ENCODE assay signal across 8 cellular contexts in the genomic region with DNA sequence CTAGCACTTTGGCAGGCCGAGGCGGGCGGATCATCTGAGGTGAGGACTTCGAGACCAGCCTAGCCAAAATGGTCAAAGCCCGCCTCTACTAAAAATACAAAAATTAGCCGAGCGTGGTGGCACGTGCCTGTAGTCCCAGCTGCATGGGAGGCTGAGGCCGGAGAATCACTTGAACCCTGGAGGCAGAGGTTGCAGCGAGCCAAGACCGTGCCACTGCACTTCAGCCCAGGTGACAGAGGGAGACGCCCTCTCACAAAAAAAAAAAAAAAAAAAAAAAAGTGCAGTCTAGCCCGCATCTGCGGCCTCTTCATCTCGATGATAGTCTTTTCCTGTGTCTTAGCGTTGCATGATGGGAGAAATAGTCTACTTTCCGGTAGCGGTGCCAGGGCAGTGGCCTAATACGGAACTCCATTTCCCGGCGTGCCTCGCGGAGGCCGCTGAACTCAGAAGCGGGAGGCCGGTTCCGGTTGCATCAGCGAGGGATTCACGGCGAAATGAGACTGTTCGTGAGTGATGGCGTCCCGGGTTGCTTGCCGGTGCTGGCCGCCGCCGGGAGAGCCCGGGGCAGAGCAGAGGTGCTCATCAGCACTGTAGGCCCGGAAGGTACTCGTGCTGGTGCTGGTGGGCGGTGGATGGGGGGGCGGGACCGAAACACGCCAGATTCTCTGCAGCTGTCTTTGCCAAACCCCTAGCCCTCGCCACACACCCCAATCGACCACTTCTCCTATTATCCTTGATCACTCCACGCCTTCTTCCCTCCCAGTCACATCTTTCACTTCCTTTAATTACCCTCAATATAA. TPM values are rescaled to one million over a fixed set of nuclear protein-coding genes. Genes with fewer than 3 reads are reported as not detected.
DNase-seq lines count a peak whose midpoint lies in the region; ATAC-seq and TF ChIP-seq lines count a peak whose summit lies in the region.

Gene MARS1 (plus strand): TSS at position 472 of the 800 bp plus-strand sequence. CDS start 23 bp downstream, at position 495.

- H3K36me3 Mint-ChIP-seq in GM23338 (ENCODE audit: low read depth) (peaks cover 51% of the 10 kb centered on the region), naive B cell (peaks cover 7 to 15% of the 10 kb centered on the region in 2 donors)
- H3K36me3 Mint-ChIP-seq in activated T-helper 1 cell treated with anti-CD3 and anti-CD28 coated beads, Interleukin-12 subunit alpha, Interleukin-12 subunit beta, Interleukin-2, Interleukin-4 antibody, amounts not matched to agents 30 ng/mL and 10 ng/mL and 1 ng/mL, durations not matched to agents 14 hours and 24 hours and 36 hours (ENCODE audit: low read depth) = peaks cover 36% of the 10 kb centered on the region
- H3K36me3 Mint-ChIP-seq in stimulated activated memory B cell treated with anti-CD40 and anti-IgM and Interleukin-4, amounts not matched to agents 10 μg/mL and 1 μg/mL and 100 μg/mL, for 72 hours = peaks cover 41% of the 10 kb centered on the region

- H3K27ac Mint-ChIP-seq in GM23338 (peak within 1 kb of the TSS; percentile 99), naive B cell (peak within 1 kb of the TSS; percentile 54 to 98 (median 94))
- peak within 1 kb of the TSS; percentile 96 for H3K27ac Mint-ChIP-seq in activated T-helper 1 cell treated with anti-CD3 and anti-CD28 coated beads, Interleukin-12 subunit alpha, Interleukin-12 subunit beta, Interleukin-2, Interleukin-4 antibody, amounts not matched to agents 30 ng/mL and 10 ng/mL and 1 ng/mL, durations not matched to agents 14 hours and 24 hours and 36 hours
- peak within 1 kb of the TSS; percentile 91 for H3K27ac Mint-ChIP-seq in stimulated activated memory B cell treated with anti-CD40 and anti-IgM and Interleukin-4, amounts not matched to agents 10 μg/mL and 1 μg/mL and 100 μg/mL, for 72 hours

- DNase-seq in EL = peak; percentile 96
- DNase-seq in GM23338 (ENCODE audit: low spot score) = peak; percentile 99
- peak; percentile 96 for DNase-seq in LHCN-M2 (ENCODE audit: low read depth)
- DNase-seq in RPMI7951 (ENCODE audit: low read depth) = peak; percentile 95
- DNase-seq in activated T-helper 1 cell treated with anti-CD3 and anti-CD28 coated beads, Interleukin-12 subunit alpha, Interleukin-12 subunit beta, Interleukin-2, Interleukin-4 antibody, amounts not matched to agents 30 ng/mL and 10 ng/mL and 1 ng/mL, durations not matched to agents 14 hours and 24 hours and 36 hours (ENCODE audit: low spot score) = peak; percentile 91
- peak; percentile 95 for DNase-seq in fibroblast of gingiva (ENCODE audit: low read depth)
- DNase-seq in naive B cell = peak; percentile 90

- intact Hi-C loops in activated T-helper 1 cell treated with anti-CD3 and anti-CD28 coated beads, Interleukin-12 subunit alpha, Interleukin-12 subunit beta, Interleukin-2, Interleukin-4 antibody, amounts not matched to agents 30 ng/mL and 10 ng/mL and 1 ng/mL, durations not matched to agents 14 hours and 24 hours and 36 hours (cut with micrococcal nuclease) = loop anchor here (1.0 to 2.0 kb wide), 5 partner anchors 9 to 60 kb away; partner anchors contain the start of genes DCTN2, DDIT3, GLI1 and R3HDM2

- H3K4me3 Mint-ChIP-seq in GM23338 (peak within 1 kb of the TSS; percentile 88), naive B cell (peak within 1 kb of the TSS; percentile 86 to 99 (median 97))
- peak within 1 kb of the TSS; percentile 97 for H3K4me3 Mint-ChIP-seq in activated T-helper 1 cell treated with anti-CD3 and anti-CD28 coated beads, Interleukin-12 subunit alpha, Interleukin-12 subunit beta, Interleukin-2, Interleukin-4 antibody, amounts not matched to agents 30 ng/mL and 10 ng/mL and 1 ng/mL, durations not matched to agents 14 hours and 24 hours and 36 hours
- peak within 1 kb of the TSS; percentile 98 for H3K4me3 Mint-ChIP-seq in stimulated activated memory B cell treated with anti-CD40 and anti-IgM and Interleukin-4, amounts not matched to agents 10 μg/mL and 1 μg/mL and 100 μg/mL, for 72 hours

- no peaks in the 10 kb centered on the region; the same call in 1 of the 2 replicates for H3K4me1 ChIP-seq in GM23338 (ENCODE audit: insufficient read depth)

- no peak within 1 kb of the TSS for H2AFZ ChIP-seq in GM23338

- H4K20me1 ChIP-seq in GM23338 (replicated peaks; ENCODE audit: insufficient read depth) = peaks cover 34% of the 10 kb centered on the region

- peak; percentile 29 to 37 for TF ChIP-seq CTCF in GM23338 (conservative IDR thresholded peaks at IDR 0.05; ENCODE audit: low read depth in 2 of 2)

- peaks cover 40% of the 10 kb centered on the region for H3K36me3 ChIP-seq in GM23338 (ENCODE audit: insufficient read depth)

- peak within 1 kb of the TSS; percentile 88 for H3K27ac ChIP-seq in GM23338 (ENCODE audit: low read depth)

- H3K4me3 ChIP-seq in GM23338 = peak within 1 kb of the TSS; percentile 100

- ATAC-seq in GM23338 (peak; percentile 96), naive B cell (ENCODE audit: low read depth in 2 of 2) (peak; percentile 98)
- ATAC-seq in stimulated activated memory B cell treated with anti-CD40 and anti-IgM and Interleukin-4, amounts not matched to agents 10 μg/mL and 1 μg/mL and 100 μg/mL, for 72 hours = peak; percentile 99

- H3K9me3 Mint-ChIP-seq in GM23338 = no peaks in the 10 kb centered on the region
- no peaks in the 10 kb centered on the region for H3K9me3 Mint-ChIP-seq in activated T-helper 1 cell treated with anti-CD3 and anti-CD28 coated beads, Interleukin-12 subunit alpha, Interleukin-12 subunit beta, Interleukin-2, Interleukin-4 antibody, amounts not matched to agents 30 ng/mL and 10 ng/mL and 1 ng/mL, durations not matched to agents 14 hours and 24 hours and 36 hours
- H3K9me3 Mint-ChIP-seq in naive B cell = no peaks in the 10 kb centered on the region
- H3K9me3 Mint-ChIP-seq in stimulated activated memory B cell treated with anti-CD40 and anti-IgM and Interleukin-4, amounts not matched to agents 10 μg/mL and 1 μg/mL and 100 μg/mL, for 72 hours = no peaks in the 10 kb centered on the region

- no peaks in the 10 kb centered on the region for H3K27me3 ChIP-seq in GM23338 (ENCODE audit: insufficient read depth)

- H3K27me3 Mint-ChIP-seq in GM23338 (ENCODE audit: insufficient read depth, low read depth, poor library complexity) (peaks cover 15% of the 10 kb centered on the region), naive B cell (no peaks in the 10 kb centered on the region)
- H3K27me3 Mint-ChIP-seq in activated T-helper 1 cell treated with anti-CD3 and anti-CD28 coated beads, Interleukin-12 subunit alpha, Interleukin-12 subunit beta, Interleukin-2, Interleukin-4 antibody, amounts not matched to agents 30 ng/mL and 10 ng/mL and 1 ng/mL, durations not matched to agents 14 hours and 24 hours and 36 hours (ENCODE audit: insufficient read depth) = no peaks in the 10 kb centered on the region
- no peaks in the 10 kb centered on the region for H3K27me3 Mint-ChIP-seq in stimulated activated memory B cell treated with anti-CD40 and anti-IgM and Interleukin-4, amounts not matched to agents 10 μg/mL and 1 μg/mL and 100 μg/mL, for 72 hours

- no peaks in the 10 kb centered on the region for H3K9me2 ChIP-seq in GM23338 (ENCODE audit: insufficient read depth)

- H3K4me2 ChIP-seq in GM23338 = peak within 1 kb of the TSS; percentile 100

- H3K4me1 Mint-ChIP-seq in GM23338 (peaks cover 17% of the 10 kb centered on the region), naive B cell (peaks cover 33 to 38% (median 37%) of the 10 kb centered on the region in 3 donors)
- peaks cover 33% of the 10 kb centered on the region for H3K4me1 Mint-ChIP-seq in activated T-helper 1 cell treated with anti-CD3 and anti-CD28 coated beads, Interleukin-12 subunit alpha, Interleukin-12 subunit beta, Interleukin-2, Interleukin-4 antibody, amounts not matched to agents 30 ng/mL and 10 ng/mL and 1 ng/mL, durations not matched to agents 14 hours and 24 hours and 36 hours (ENCODE audit: low read depth)
- peaks cover 33% of the 10 kb centered on the region for H3K4me1 Mint-ChIP-seq in stimulated activated memory B cell treated with anti-CD40 and anti-IgM and Interleukin-4, amounts not matched to agents 10 μg/mL and 1 μg/mL and 100 μg/mL, for 72 hours

- peaks cover 30% of the 10 kb centered on the region for H3K79me2 ChIP-seq in GM23338 (replicated peaks; ENCODE audit: insufficient read depth)

- H3F3A ChIP-seq in GM23338 (replicated peaks; ENCODE audit: low read depth) = peaks cover 39% of the 10 kb centered on the region

TF ChIP-seq in GM23338, 12 proteins besides CTCF, POLR2A, EP300 and RAD21 (continues in another document):
- no peak for TF ChIP-seq ZNF114 (CRISPR knock-in tag; IDR thresholded peaks at IDR 0.05)

RNA-seq across cellular contexts. Expression of gene MARS1, which starts in this region (rescaled TPM):
- 247 and 266 TPM in 2 replicates for total RNA-seq in GM23338 (2014; rRNA removed; shearing (Covaris generic))
- polyA plus RNA-seq in GM23338 (2016; fragmentation: Nextera tagmentation; extraction: Ambion mirVana) (351 and 389 TPM in 2 replicates), naive B cell (ENCODE audit: low read depth in 6 of 6) (10 to 100 TPM; 53.1 to 78.7 (median 63.0) TPM)
- 80.1 and 92.7 TPM in 2 replicates for total RNA-seq in LHCN-M2 (2014; rRNA removed)
- polyA plus RNA-seq in LHCN-M2 (2012) = 116 TPM
- 79.7 and 94.8 TPM in 2 replicates for total RNA-seq in RPMI7951 (2014; rRNA removed; shearing (Covaris generic))
- total RNA-seq in activated T-helper 1 cell treated with anti-CD3 and anti-CD28 coated beads, Interleukin-12 subunit alpha, Interleukin-12 subunit beta, Interleukin-2, Interleukin-4 antibody, amounts not matched to agents 30 ng/mL and 10 ng/mL and 1 ng/mL, durations not matched to agents 14 hours and 24 hours and 36 hours = 283 and 318 TPM in 2 replicates

Comparison
In these comparisons a context has a peak if more than half of its experiments do, and no peak if none do; other contexts are left out.
1. Peak in every context shown above with its lines: DNase-seq, ATAC-seq, H3K4me3 ChIP-seq and H3K27ac ChIP-seq.